8 cellular contexts compared by ENCODE assay signal in genomic region chr9:3526166-3526902, GRCh38. TPM values are rescaled to one million over a fixed set of nuclear protein-coding genes. Genes with fewer than 3 reads are reported as not detected.
DNase-seq lines count a peak whose midpoint lies in the region; ATAC-seq and TF ChIP-seq lines count a peak whose summit lies in the region.

No MANE protein-coding gene starts in this region.

- BruUV-seq in PC-3 (replicated peaks; lab: Mats Ljungman, UMichigan): no TSS peak

- H3F3A ChIP-seq in PC-3 (ENCODE audit: low read length, unreplicated experiment): no peaks in the 10 kb centered on the region

- no peaks in the 10 kb centered on the region for H4K20me1 ChIP-seq in PC-3 (ENCODE audit: low read length)

- peaks cover 11% of the 10 kb centered on the region; the same call in 1 of the 2 replicates for H3K4me1 ChIP-seq in PC-3 (ENCODE audit: insufficient read depth, low read length)
- no peaks in the 10 kb centered on the region for H3K4me1 ChIP-seq in esophagus (ENCODE audit: control insufficient read depth in 2 of 2, insufficient read depth in 2 of 2, low read length in 1 of 2)
- peaks cover 0 to 5% of the 10 kb centered on the region in 2 donors for H3K4me1 ChIP-seq in muscle layer of duodenum (ENCODE audit: control insufficient read depth in 1 of 2, insufficient read depth in 2 of 2, low read length in 2 of 2)

- H3K9me2 ChIP-seq in PC-3 (replicated peaks; ENCODE audit: low read length): no peaks in the 10 kb centered on the region

- H3K9ac ChIP-seq in PC-3 (ENCODE audit: low read length): peak overlapping the region; percentile 100

- H3K9me3 Mint-ChIP-seq in activated T-cell treated with anti-CD3 and anti-CD28 coated beads, Interleukin-2, amount 50 U/mL, for 24 hours: no peaks in the 10 kb centered on the region

- H3K27ac ChIP-seq in PC-3 (ENCODE audit: low read length) (peak overlapping the region; percentile 100), esophagus (ENCODE audit: low read depth in 2 of 2, low read length in 1 of 2) (peak overlapping the region; percentile 100), muscle layer of duodenum (ENCODE audit: low read length) (peak overlapping the region; percentile 98)

- H2AFZ ChIP-seq in PC-3 (ENCODE audit: low read length): peak overlapping the region; percentile 95

- peak; percentile 78 for DNase-seq in DMS153 treated with DMSO at 0.1 percent for 48 hours (lab: John Stamatoyannopoulos, UW; ENCODE audit: unreplicated experiment)
- DNase-seq in HuH-7.5 (ENCODE audit: low spot score): peak; percentile 39
- peak; percentile 73 for DNase-seq in PC-3
- peak; percentile 94 for DNase-seq in activated T-cell treated with anti-CD3 and anti-CD28 coated beads, Interleukin-2, amount 50 U/mL, for 24 hours
- peak; percentile 71 to 76 for DNase-seq in stimulated activated CD8-positive, alpha-beta memory T cell treated with anti-CD3 and anti-CD28 coated beads, Interleukin-7, amount 100 ng/mL, for 1 hour (ENCODE audit: low read depth in 2 of 2)

- H3K9me3 ChIP-seq in PC-3 (ENCODE audit: low read length) (no peaks in the 10 kb centered on the region), esophagus (ENCODE audit: control insufficient read depth in 2 of 2, insufficient read depth in 1 of 2, low read depth in 1 of 2, low read length in 1 of 2) (no peaks in the 10 kb centered on the region), muscle layer of duodenum (ENCODE audit: control insufficient read depth in 1 of 2, low read length in 2 of 2) (no peaks in the 10 kb centered on the region)

- H3K36me3 ChIP-seq in PC-3 (ENCODE audit: low read depth, low read length) (no peaks in the 10 kb centered on the region), esophagus (ENCODE audit: control insufficient read depth in 2 of 2, insufficient read depth in 2 of 2, low read length in 1 of 2) (no peaks in the 10 kb centered on the region), muscle layer of duodenum (ENCODE audit: control insufficient read depth in 1 of 2, insufficient read depth in 2 of 2, low read length in 2 of 2) (peaks cover 0 to 11% of the 10 kb centered on the region in 2 donors)

- WGBS in esophagus, 2 donors: 0% methylated on average over 66 to 67 of the region's 67 CpGs

- peaks cover 57% of the 10 kb centered on the region for H3K79me2 ChIP-seq in PC-3 (ENCODE audit: low read length)

- H3K4me3 ChIP-seq in PC-3 (ENCODE audit: low read length) (peak overlapping the region; percentile 82), esophagus (ENCODE audit: low read depth in 1 of 2, low read length in 2 of 2) (peak overlapping the region; percentile 94 to 98), muscle layer of duodenum (ENCODE audit: low read depth in 1 of 2, low read length in 2 of 2) (peak overlapping the region; percentile 79 to 90)

- H3K4me3 Mint-ChIP-seq in activated T-cell treated with anti-CD3 and anti-CD28 coated beads, Interleukin-2, amount 50 U/mL, for 24 hours: peak overlapping the region; percentile 96

- ATAC-seq in GM21529 (IDR thresholded peaks at IDR 0.05; ENCODE audit: unreplicated experiment) (peak; percentile 63), PC-3 (peak; percentile 75)

- H3K27ac Mint-ChIP-seq in activated T-cell treated with anti-CD3 and anti-CD28 coated beads, Interleukin-2, amount 50 U/mL, for 24 hours: peak overlapping the region; percentile 100

- peaks cover 61% of the 10 kb centered on the region for H3K36me3 Mint-ChIP-seq in activated T-cell treated with anti-CD3 and anti-CD28 coated beads, Interleukin-2, amount 50 U/mL, for 24 hours (ENCODE audit: low read depth)

- H3K4me2 ChIP-seq in PC-3 (ENCODE audit: low read length): peak overlapping the region; percentile 88

- no peaks in the 10 kb centered on the region for H3K27me3 Mint-ChIP-seq in activated T-cell treated with anti-CD3 and anti-CD28 coated beads, Interleukin-2, amount 50 U/mL, for 24 hours

- POLR2A ChIA-PET in PC-3 (lab: Charles Lee; ENCODE audit: unreplicated experiment): interaction anchor here (0.6 to 1.2 kb wide), 7 partner anchors 9 to 812 kb away, joined by 3 to 6 read pairs (median 3); no protein-coding TSS in a partner anchor

- intact Hi-C loops in PC-3 (cut with micrococcal nuclease): loop anchor here (5.0 to 10.0 kb wide), 4 partner anchors 208 to 851 kb away; partner anchors contain the start of gene PUM3

- CTCF ChIA-PET in PC-3 (lab: Charles Lee): interaction anchor here (1.0 kb wide), 1 partner anchor 58 kb away, joined by 4 read pairs; no protein-coding TSS in a partner anchor

- no peak for TF ChIP-seq CTCF in PC-3 (conservative IDR thresholded peaks at IDR 0.05; ENCODE audit: low read depth, low read length)

- H3K4me1 Mint-ChIP-seq in activated T-cell treated with anti-CD3 and anti-CD28 coated beads, Interleukin-2, amount 50 U/mL, for 24 hours (ENCODE audit: low read depth): peaks cover 58% of the 10 kb centered on the region

- H3K27me3 ChIP-seq in PC-3 (ENCODE audit: low read length) (no peaks in the 10 kb centered on the region), esophagus (ENCODE audit: control insufficient read depth in 1 of 2, insufficient read depth in 2 of 2, low read length in 2 of 2) (no peaks in the 10 kb centered on the region), muscle layer of duodenum (ENCODE audit: low read depth, low read length) (no peaks in the 10 kb centered on the region)

RNA-seq across cellular contexts. Expression of gene RFX3, which starts 0.5 kb away (rescaled TPM):
- 2.3 and 4.5 TPM in 2 replicates for total RNA-seq in PC-3 (2014; rRNA removed)
- polyA plus RNA-seq in esophagus: 1 to 10 TPM in 1 of 2 donors, under 1 TPM in 1; 0.61 to 1.2 TPM

Comparison
In these comparisons a context has a peak if more than half of its experiments do, and no peak if none do; other contexts are left out.
1. Peak in every context shown above with its lines: DNase-seq, ATAC-seq, H3K4me3 ChIP-seq and H3K27ac ChIP-seq.
2. DNase-seq: peak in every context shown above with its lines; median percentile 94 in activated T-cell treated with anti-CD3 and anti-CD28 coated beads, Interleukin-2, amount 50 U/mL, for 24 hours; 78 in DMS153 treated with DMSO at 0.1 percent for 48 hours; 74 in stimulated activated CD8-positive, alpha-beta memory T cell treated with anti-CD3 and anti-CD28 coated beads, Interleukin-7, amount 100 ng/mL, for 1 hour; 73 in PC-3; 39 in HuH-7.5.